Comparison of ENCODE assay signal across 11 cellular contexts in the genomic region with DNA sequence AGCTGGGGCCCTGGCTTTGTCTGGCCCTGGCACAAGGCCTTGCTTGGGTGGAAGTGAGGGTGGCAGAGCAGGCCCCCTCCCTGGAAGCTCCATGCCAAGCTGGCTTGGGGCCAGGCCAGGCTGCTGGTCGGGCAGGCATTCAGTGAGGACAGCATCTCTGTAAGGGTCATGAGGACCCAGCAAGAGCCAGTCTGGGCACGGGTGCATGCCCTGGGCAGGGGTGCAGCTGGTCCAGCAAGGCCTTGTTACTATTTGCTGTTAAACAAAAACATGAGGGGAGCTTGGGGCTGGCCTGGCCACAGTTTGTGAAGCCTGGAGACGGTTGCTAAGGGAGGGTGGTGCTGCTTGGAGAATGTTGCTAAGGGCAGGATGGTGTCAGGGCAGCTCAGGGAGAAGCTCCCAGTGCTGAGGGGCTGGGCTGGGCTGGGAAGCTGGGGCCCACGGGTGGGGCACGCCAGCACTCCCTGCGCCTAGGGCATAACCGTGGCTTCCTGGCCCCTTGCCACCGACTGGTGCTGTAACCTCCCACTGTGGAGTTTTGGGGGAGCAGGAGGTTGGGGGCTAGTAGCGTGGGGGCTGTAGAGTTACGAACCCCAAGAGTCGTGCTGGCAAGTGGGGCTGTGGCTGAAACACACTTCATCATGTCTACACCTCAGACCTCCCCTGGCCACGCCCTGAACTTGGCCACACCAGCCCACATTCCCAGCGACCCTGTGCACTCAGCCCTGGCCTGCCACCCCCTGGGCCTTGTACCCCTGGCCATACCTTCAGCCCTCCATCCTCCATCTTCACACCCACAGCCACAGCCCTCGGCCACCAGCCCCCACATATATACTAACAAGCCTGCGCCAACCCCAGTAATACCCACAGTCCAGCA. TPM values are rescaled to one million over a fixed set of nuclear protein-coding genes. Genes with fewer than 3 reads are reported as not detected.
A peak's percentile ranks its signal among the peaks of the same experiment; 100 is the strongest.
DNase-seq lines count a peak whose midpoint lies in the region; ATAC-seq, FAIRE-seq and TF ChIP-seq lines count a peak whose summit lies in the region.
"Had no signal": no experiment of that assay in that cellular context is flagged by ENCODE, and none has a peak within 500 bp of the region (broad histone marks: within the 10 kb centered on the region; RNA-seq: fewer than 3 reads in every experiment).

No MANE protein-coding gene starts in this region.

- peak overlapping the region; percentile 22 to 31 for H3K4me3 Mint-ChIP-seq in effector memory CD8-positive, alpha-beta T cell
- H3K4me3 Mint-ChIP-seq in naive B cell: peak overlapping the region in 7 of 8 donors; percentile 15 to 76 (median 42)

- H3K27me3 ChIP-seq in tibial nerve: no peaks in the 10 kb centered on the region

- DNase-seq in Ammon's horn (ENCODE audit: low spot score): peak; percentile 97
- peak; percentile 19 for DNase-seq in HT1080 (ENCODE audit: low read depth)
- DNase-seq in effector memory CD8-positive, alpha-beta T cell: no peak
- DNase-seq in naive B cell: no peak
- DNase-seq in tibial nerve (ENCODE audit: low spot score in 2 of 2): no peak
- no peak for DNase-seq in GM12891 (ENCODE audit: insufficient read length, low spot score)
- DNase-seq: NCI-H1048; stimulated activated CD4-positive, alpha-beta T cell treated with anti-CD3 and anti-CD28 coated beads, Interleukin-2, amount 100 ng/mL, for 24 hours; T-cell had no signal

- H3K4me1 ChIP-seq in tibial nerve: peaks cover 0 to 74% (median 47%) of the 10 kb centered on the region in 4 donors

- peak in 1 of 2 donors; percentile 37 for TF ChIP-seq EP300 in tibial nerve (IDR thresholded peaks at IDR 0.05)

- peaks cover 5 to 9% of the 10 kb centered on the region in 2 donors for H3K4me1 Mint-ChIP-seq in effector memory CD8-positive, alpha-beta T cell (ENCODE audit: low read depth in 2 of 2)
- peaks cover 22 to 35% (median 33%) of the 10 kb centered on the region in 3 donors for H3K4me1 Mint-ChIP-seq in naive B cell

- H3K27ac Mint-ChIP-seq in effector memory CD8-positive, alpha-beta T cell: peak overlapping the region; percentile 44 to 71
- peak overlapping the region in 4 of 6 donors; percentile 33 to 71 (median 42) for H3K27ac Mint-ChIP-seq in naive B cell
- H3K27ac Mint-ChIP-seq: T-cell had no signal

- no peaks in the 10 kb centered on the region for H3K9me3 ChIP-seq in tibial nerve

- no peak for TF ChIP-seq CTCF in tibial nerve (IDR thresholded peaks at IDR 0.05)

- ATAC-seq in effector memory CD8-positive, alpha-beta T cell (replicated peaks): no peak
- ATAC-seq in naive B cell (ENCODE audit: low read depth in 2 of 2) (no peak), HG02678 (IDR thresholded peaks at IDR 0.05; ENCODE audit: unreplicated experiment) (no peak), GM19397 (IDR thresholded peaks at IDR 0.05; ENCODE audit: unreplicated experiment) (no peak)
- ATAC-seq: T-cell had no signal

- H3K36me3 Mint-ChIP-seq in effector memory CD8-positive, alpha-beta T cell (ENCODE audit: insufficient read depth): peaks cover 3% of the 10 kb centered on the region
- H3K36me3 Mint-ChIP-seq in naive B cell: no peaks in the 10 kb centered on the region
- H3K36me3 Mint-ChIP-seq: T-cell had no signal

- no peaks in the 10 kb centered on the region for H3K36me3 ChIP-seq in tibial nerve

- no peak overlapping the region for H3K4me3 ChIP-seq in tibial nerve

- H3K27ac ChIP-seq in tibial nerve: peak overlapping the region in 2 of 4 donors; percentile 85 to 86

- WGBS in tibial nerve, 2 donors: 39 to 49% methylated on average over 14 to 15 of the region's 15 CpGs

- no peaks in the 10 kb centered on the region for H3K9me3 Mint-ChIP-seq in effector memory CD8-positive, alpha-beta T cell
- H3K9me3 Mint-ChIP-seq in naive B cell: no peaks in the 10 kb centered on the region
- H3K9me3 Mint-ChIP-seq: T-cell had no signal

- TF ChIP-seq POLR2A in tibial nerve (IDR thresholded peaks at IDR 0.05): no peak
- TF ChIP-seq POLR2A in GM12891 (IDR thresholded peaks at IDR 0.05; ENCODE audit: low read depth, low read length): no peak

- H3K27me3 Mint-ChIP-seq in effector memory CD8-positive, alpha-beta T cell: peaks cover 29 to 65% of the 10 kb centered on the region in 2 donors
- H3K27me3 Mint-ChIP-seq in naive B cell: peaks cover 16 to 56% (median 41%) of the 10 kb centered on the region in 3 donors

- no peak for FAIRE-seq in GM12891 (lab: Jason Lieb, UNC)

TF ChIP-seq in GM12891, 5 proteins besides CTCF, POLR2A, EP300 and RAD21:
- TF ChIP-seq POLR2AphosphoS5 (IDR thresholded peaks at IDR 0.05; ENCODE audit: low read depth, low read length) (no peak), POU2F2 (IDR thresholded peaks at IDR 0.05; ENCODE audit: low read depth, low read length) (no peak), TAF1 (IDR thresholded peaks at IDR 0.05; ENCODE audit: low read depth, low read length) (no peak), PAX5 (IDR thresholded peaks at IDR 0.05; ENCODE audit: insufficient read depth, low read length, severe bottlenecking) (no peak), SPI1 (IDR thresholded peaks at IDR 0.05; ENCODE audit: low read depth, low read length) (no peak)

RNA-seq across cellular contexts. Expression of a gene that starts 1.6 kb away (rescaled TPM):
- total RNA-seq in HT1080 (2014; rRNA removed; shearing (Covaris generic)): not detected in 2 replicates
- polyA plus RNA-seq in HT1080 (2015; cell fraction: cytosol; rRNA removed): 0.25 TPM in 1 of 2 replicates, not detected in the other
- 0.11 and 1.3 TPM in 2 replicates for polyA plus RNA-seq in HT1080 (2015; cell fraction: nucleus; rRNA removed)
- polyA plus RNA-seq in naive B cell (ENCODE audit: low read depth in 6 of 6): not detected
- total RNA-seq in tibial nerve: 10 to 100 TPM in 2 of 4 donors, 1 to 10 TPM in 2; 5.7 to 13.6 (median 9.9) TPM
- polyA plus RNA-seq in GM12891 (2012; ENCODE audit: low read depth, missing spikeins): not detected

RNA-seq across cellular contexts. Expression of a gene that starts 24.6 kb away (rescaled TPM):
- 2.6 and 4.1 TPM in 2 replicates for total RNA-seq in HT1080 (2014; rRNA removed; shearing (Covaris generic))
- 5.7 and 6.0 TPM in 2 replicates for polyA plus RNA-seq in HT1080 (2015; cell fraction: cytosol; rRNA removed)
- 6.4 and 9.2 TPM in 2 replicates for polyA plus RNA-seq in HT1080 (2015; cell fraction: nucleus; rRNA removed)
- under 1 TPM in 3 of 6 donors, not detected in 3; 0.17 to 0.23 (median 0.21) TPM for polyA plus RNA-seq in naive B cell (ENCODE audit: low read depth in 6 of 6)
- 10 to 100 TPM; 24.3 to 46.2 (median 32.8) TPM for total RNA-seq in tibial nerve
- 0.60 TPM for polyA plus RNA-seq in GM12891 (2012; ENCODE audit: low read depth, missing spikeins)

RNA-seq across cellular contexts. Expression of a gene that starts 39.3 kb away (rescaled TPM):
- total RNA-seq in HT1080 (2014; rRNA removed; shearing (Covaris generic)): 0.94 and 1.0 TPM in 2 replicates
- polyA plus RNA-seq in HT1080 (2015; cell fraction: cytosol; rRNA removed): 0.11 and 0.12 TPM in 2 replicates
- 0.47 and 1.1 TPM in 2 replicates for polyA plus RNA-seq in HT1080 (2015; cell fraction: nucleus; rRNA removed)
- polyA plus RNA-seq in naive B cell (ENCODE audit: low read depth in 6 of 6): not detected
- 1 to 10 TPM in 1 of 4 donors, under 1 TPM in 2, not detected in 1; 0.20 to 2.9 (median 0.60) TPM for total RNA-seq in tibial nerve
- polyA plus RNA-seq in GM12891 (2012; ENCODE audit: low read depth, missing spikeins): 0.10 TPM

Comparison
In these comparisons a context has a peak if more than half of its experiments do, and no peak if none do; other contexts are left out.
1. DNase-seq: peak in Ammon's horn (single experiment) and HT1080 (single experiment); none in effector memory CD8-positive, alpha-beta T cell (0 of 3), naive B cell (single experiment), tibial nerve (0 of 2) and GM12891 (single experiment).